In genomic region chr1:38811466-38811865, GRCh38 we compare ENCODE assay signal across 8 cellular contexts. TPM values are rescaled to one million over a fixed set of nuclear protein-coding genes. Genes with fewer than 3 reads are reported as not detected.
DNase-seq lines count a peak whose midpoint lies in the region; ATAC-seq, FAIRE-seq and TF ChIP-seq lines count a peak whose summit lies in the region.
"Not testable (repeated sequence)": the region's sequence is repeated elsewhere in the genome, so short reads cannot be mapped to it uniquely, and the experiment has no call there.

No MANE protein-coding gene starts in this region.

- H2AK5ac ChIP-seq in mesendoderm (ENCODE audit: low read length): not testable (repeated sequence)

- H3K4me3 Mint-ChIP-seq in MCF 10A (ENCODE audit: unreplicated experiment); glutamatergic neuron (ENCODE audit: unreplicated experiment); stimulated activated naive B cell treated with anti-CD40 and anti-IgM and Interleukin-4, amounts not matched to agents 10 μg/mL and 1 μg/mL and 100 μg/mL, for 72 hours: not testable (repeated sequence)

- not testable (repeated sequence) for H2BK15ac ChIP-seq in mesendoderm (replicated peaks; ENCODE audit: low read depth)

- not testable (repeated sequence) for H3K4me1 ChIP-seq in HEK293 (ENCODE audit: control insufficient read depth, insufficient read depth, low read length); mesendoderm (ENCODE audit: control insufficient read depth, low read depth, low read length)

- H3K27me3 ChIP-seq in bronchial epithelial cell (ENCODE audit: control insufficient read depth, insufficient read depth, low read length): peaks cover 12% of the 10 kb centered on the region
- H3K27me3 ChIP-seq in mesendoderm (ENCODE audit: insufficient read depth, low read length, poor library complexity): not testable (repeated sequence)

- no CpG with 5 or more reads among the region's 4 CpGs for WGBS in mesendoderm (ENCODE audit: extremely low coverage, insufficient coverage, low lambda C conversion rate)

- not testable (repeated sequence) for H3K9me3 ChIP-seq in HEK293 (ENCODE audit: control insufficient read depth, insufficient read depth, low read depth, low read length)

- H3K4me2 ChIP-seq in mesendoderm (ENCODE audit: low read length): not testable (repeated sequence)

- ATAC-seq in stimulated activated naive B cell treated with anti-CD40 and anti-IgM and Interleukin-4, amounts not matched to agents 10 μg/mL and 1 μg/mL and 100 μg/mL, for 72 hours (replicated peaks): not testable (repeated sequence)

- intact Hi-C loops in MCF 10A (cut with micrococcal nuclease): not testable (repeated sequence)

- not testable (repeated sequence) for H3K4me1 Mint-ChIP-seq in MCF 10A (ENCODE audit: insufficient read depth, unreplicated experiment); stimulated activated naive B cell treated with anti-CD40 and anti-IgM and Interleukin-4, amounts not matched to agents 10 μg/mL and 1 μg/mL and 100 μg/mL, for 72 hours
- H3K4me1 Mint-ChIP-seq in glutamatergic neuron (ENCODE audit: low read depth, unreplicated experiment): peaks cover 29% of the 10 kb centered on the region

- H2BK5ac ChIP-seq in mesendoderm (ENCODE audit: low read length): not testable (repeated sequence)

- H3K9me3 Mint-ChIP-seq in MCF 10A (ENCODE audit: unreplicated experiment); glutamatergic neuron (ENCODE audit: unreplicated experiment); stimulated activated naive B cell treated with anti-CD40 and anti-IgM and Interleukin-4, amounts not matched to agents 10 μg/mL and 1 μg/mL and 100 μg/mL, for 72 hours: not testable (repeated sequence)

- not testable (repeated sequence) for H3K18ac ChIP-seq in mesendoderm (ENCODE audit: low read length)

- not testable (repeated sequence) for H3K4me3 ChIP-seq in HEK293 (ENCODE audit: low read depth, low read length); bronchial epithelial cell (ENCODE audit: low read depth, low read length); mesendoderm (ENCODE audit: low read length)

- not testable (repeated sequence) for H3K56ac ChIP-seq in mesendoderm (ENCODE audit: low read length)

- not testable (repeated sequence) for H3K79me1 ChIP-seq in mesendoderm (ENCODE audit: low read length)

- not testable (repeated sequence) for H3K36me3 ChIP-seq in HEK293 (ENCODE audit: control insufficient read depth in 2 of 2, insufficient read depth in 1 of 2, low read length in 2 of 2); bronchial epithelial cell (ENCODE audit: control insufficient read depth, insufficient read depth, low read length); mesendoderm (ENCODE audit: control insufficient read depth, insufficient read depth, low read length)

- not testable (repeated sequence) for H4K5ac ChIP-seq in mesendoderm (ENCODE audit: low read length)

- H3K9ac ChIP-seq in mesendoderm (ENCODE audit: low read length): not testable (repeated sequence)

- DNase-seq in GM12892 (ENCODE audit: insufficient read length); MCF 10A (ENCODE audit: unreplicated experiment); bronchial epithelial cell (ENCODE audit: low read depth); glutamatergic neuron; mesendoderm; stimulated activated naive B cell treated with anti-CD40 and anti-IgM and Interleukin-4, amounts not matched to agents 10 μg/mL and 1 μg/mL and 100 μg/mL, for 72 hours: not testable (repeated sequence)
- DNase-seq in left kidney (ENCODE audit: low read depth, low spot score): peak; percentile 14

- FAIRE-seq in GM12892 (lab: Jason Lieb, UNC): peak; percentile 21
- FAIRE-seq in bronchial epithelial cell (lab: Jason Lieb, UNC): peak; percentile 86

- peak overlapping the region; percentile 46 for H3K27ac Mint-ChIP-seq in MCF 10A (ENCODE audit: low read depth, unreplicated experiment)
- H3K27ac Mint-ChIP-seq in glutamatergic neuron (ENCODE audit: unreplicated experiment): peak overlapping the region; percentile 75
- H3K27ac Mint-ChIP-seq in stimulated activated naive B cell treated with anti-CD40 and anti-IgM and Interleukin-4, amounts not matched to agents 10 μg/mL and 1 μg/mL and 100 μg/mL, for 72 hours: peak overlapping the region; percentile 59

- not testable (repeated sequence) for H3K27ac ChIP-seq in HEK293 (ENCODE audit: extremely low read depth, low read depth, low read length); mesendoderm (ENCODE audit: low read depth, low read length)

- BruUV-seq in MCF 10A (replicated peaks; lab: Mats Ljungman, UMichigan): not testable (repeated sequence)

- not testable (repeated sequence) for H2BK120ac ChIP-seq in mesendoderm (ENCODE audit: low read depth, low read length)

- not testable (repeated sequence) for TF ChIP-seq POLR2A in GM12892 (IDR thresholded peaks at IDR 0.05; ENCODE audit: low read depth, low read length)

- peaks cover 75% of the 10 kb centered on the region for H3K27me3 Mint-ChIP-seq in MCF 10A (ENCODE audit: insufficient read depth, unreplicated experiment)
- not testable (repeated sequence) for H3K27me3 Mint-ChIP-seq in glutamatergic neuron (ENCODE audit: unreplicated experiment)
- H3K27me3 Mint-ChIP-seq in stimulated activated naive B cell treated with anti-CD40 and anti-IgM and Interleukin-4, amounts not matched to agents 10 μg/mL and 1 μg/mL and 100 μg/mL, for 72 hours: peaks cover 73 to 85% of the 10 kb centered on the region in 2 donors

- CTCF ChIA-PET in HEK293 (lab: Yijun Ruan, JAX); MCF 10A (lab: Yijun Ruan, JAX): not testable (repeated sequence)

- not testable (repeated sequence) for TF ChIP-seq CTCF in HEK293 (tag by site-specific recombination; IDR thresholded peaks at IDR 0.05); MCF 10A (IDR thresholded peaks at IDR 0.05; ENCODE audit: unreplicated experiment); bronchial epithelial cell (IDR thresholded peaks at IDR 0.05; ENCODE audit: insufficient read depth, low read length, severe bottlenecking); glutamatergic neuron (IDR thresholded peaks at IDR 0.05; ENCODE audit: partially characterized antibody, unreplicated experiment)

- H3K36me3 Mint-ChIP-seq in MCF 10A (ENCODE audit: insufficient read depth, unreplicated experiment); glutamatergic neuron (ENCODE audit: unreplicated experiment); stimulated activated naive B cell treated with anti-CD40 and anti-IgM and Interleukin-4, amounts not matched to agents 10 μg/mL and 1 μg/mL and 100 μg/mL, for 72 hours: not testable (repeated sequence)

- not testable (repeated sequence) for H4K8ac ChIP-seq in mesendoderm (ENCODE audit: low read depth, low read length)

- H3K79me2 ChIP-seq in mesendoderm (ENCODE audit: control insufficient read depth, insufficient read depth, low read length): not testable (repeated sequence)

- peak overlapping the region; percentile 45 for H3K23ac ChIP-seq in mesendoderm (ENCODE audit: low read length)

- POLR2A ChIA-PET in HEK293 (lab: Yijun Ruan, JAX); MCF 10A (lab: Yijun Ruan, JAX): not testable (repeated sequence)

- not testable (repeated sequence) for H3K4ac ChIP-seq in mesendoderm (ENCODE audit: low read depth, low read length)

TF ChIP-seq in HEK293, 187 proteins besides CTCF, POLR2A, EP300 and RAD21:
- TF ChIP-seq ZFHX2 (tag by site-specific recombination; conservative IDR thresholded peaks at IDR 0.05) (peak; percentile 73), EGR2 (tag by site-specific recombination; IDR thresholded peaks at IDR 0.05; ENCODE audit: low read depth) (peak; percentile 75)

RNA-seq across cellular contexts. Expression of gene RRAGC, which starts 48.1 kb away (rescaled TPM):
- polyA plus RNA-seq in GM12892 (2012; ENCODE audit: missing spikeins): 19.4 TPM
- total RNA-seq in MCF 10A (2022): 23.3 and 40.6 TPM in 2 replicates
- 21.0 and 23.4 TPM in 2 replicates for total RNA-seq in bronchial epithelial cell
- 20.6 TPM for total RNA-seq in glutamatergic neuron (ENCODE audit: unreplicated experiment)
- polyA plus RNA-seq in mesendoderm (2013, experiment 1 of 2): 12.3 TPM
- 12.5 TPM for polyA plus RNA-seq in mesendoderm (2013, experiment 2 of 2)
